ENCODE assay signal across 17 cellular contexts in genomic region chr16:1193825-1194581, GRCh38. TPM values are rescaled to one million over a fixed set of nuclear protein-coding genes. Genes with fewer than 3 reads are reported as not detected.
"Had no signal": no experiment of that assay in that cellular context is flagged by ENCODE, and none has a peak within 500 bp of the region (broad histone marks: within the 10 kb centered on the region; RNA-seq: fewer than 3 reads in every experiment).

No MANE protein-coding gene starts in this region.

- DNase-seq: activated CD4-positive, alpha-beta T cell treated with anti-CD3 and anti-CD28 coated beads, Interleukin-2, amount 10 ng/mL, durations not matched to agents 7 days and 5 days; activated gamma-delta T cell treated with Interleukin-2 at 50 U/mL for 16 hours; central memory CD4-positive, alpha-beta T cell; effector CD4-positive, alpha-beta T cell; heart left ventricle; stimulated activated CD4-positive, alpha-beta T cell treated with anti-CD3 and anti-CD28 coated beads, Interleukin-1b, Interleukin-23, amount 100 ng/mL, for 48 hours; tibial artery; uterus had no signal

- H3K27me3 ChIP-seq: tibial artery, uterus had no signal

- H3K4me3 ChIP-seq: coronary artery, heart left ventricle, lung, tibial artery, uterus had no signal

- H3K27ac ChIP-seq: coronary artery had no signal

- H3K36me3 ChIP-seq: heart left ventricle, uterus had no signal

- H3K9me3 ChIP-seq: heart left ventricle, tibial artery, uterus had no signal

- H3K4me1 ChIP-seq: uterus had no signal

RNA-seq across cellular contexts. Expression of gene TPSG1, which starts 31.1 kb away (rescaled TPM):
- total RNA-seq: activated CD4-positive, alpha-beta T cell treated with anti-CD3 and anti-CD28 coated beads, Interleukin-2, amount 10 ng/mL, durations not matched to agents 7 days and 5 days; activated naive CD8-positive, alpha-beta T cell treated with anti-CD3 and anti-CD28 coated beads for 36 hours; endothelial cell of umbilical vein; frontal cortex; heart left ventricle; mesothelial cell of epicardium; myocyte; osteocyte had no signal
- polyA plus RNA-seq: endothelial cell of umbilical vein, heart left ventricle, neural cell had no signal

RNA-seq across cellular contexts. Expression of gene TPSB2, which starts 36.0 kb away (rescaled TPM):
- total RNA-seq: activated CD4-positive, alpha-beta T cell treated with anti-CD3 and anti-CD28 coated beads, Interleukin-2, amount 10 ng/mL, durations not matched to agents 7 days and 5 days; activated naive CD8-positive, alpha-beta T cell treated with anti-CD3 and anti-CD28 coated beads for 36 hours; endothelial cell of umbilical vein; frontal cortex; mesothelial cell of epicardium; myocyte; osteocyte had no signal
- polyA plus RNA-seq: endothelial cell of umbilical vein, neural cell had no signal

RNA-seq across cellular contexts. Expression of gene CACNA1H, which starts 41.1 kb away (rescaled TPM):
- total RNA-seq: endothelial cell of umbilical vein had no signal

RNA-seq across cellular contexts. Expression of gene TPSAB1, which starts 46.5 kb away (rescaled TPM):
- total RNA-seq: activated CD4-positive, alpha-beta T cell treated with anti-CD3 and anti-CD28 coated beads, Interleukin-2, amount 10 ng/mL, durations not matched to agents 7 days and 5 days; activated naive CD8-positive, alpha-beta T cell treated with anti-CD3 and anti-CD28 coated beads for 36 hours; endothelial cell of umbilical vein; frontal cortex; mesothelial cell of epicardium; myocyte; osteocyte had no signal
- polyA plus RNA-seq: endothelial cell of umbilical vein, neural cell had no signal
